16 cellular contexts compared by ENCODE assay signal in genomic region chr1:183212870-183213269, GRCh38. TPM values are rescaled to one million over a fixed set of nuclear protein-coding genes. Genes with fewer than 3 reads are reported as not detected.
DNase-seq lines count a peak whose midpoint lies in the region; ATAC-seq and TF ChIP-seq lines count a peak whose summit lies in the region.
"Had no signal": no experiment of that assay in that cellular context is flagged by ENCODE, and none has a peak within 500 bp of the region (broad histone marks: within the 10 kb centered on the region; RNA-seq: fewer than 3 reads in every experiment).

No MANE protein-coding gene starts in this region.

- POLR2A ChIA-PET in MCF 10A (lab: Yijun Ruan, JAX): interaction anchor here (1.1 to 12.6 kb wide), 3 partner anchors 8 to 188 kb away, joined by 3 to 151 read pairs (median 18); partner anchors contain the start of gene LAMC2

- H3K36me3 Mint-ChIP-seq in MCF 10A (ENCODE audit: insufficient read depth, unreplicated experiment): peaks cover 63% of the 10 kb centered on the region
- H3K36me3 Mint-ChIP-seq: CD14-positive monocyte; CD8-positive, alpha-beta T cell had no signal

- no peaks in the 10 kb centered on the region for H3K9me3 ChIP-seq in breast epithelium
- H3K9me3 ChIP-seq: Caco-2 had no signal

- peak overlapping the region; percentile 68 for H3K27ac Mint-ChIP-seq in MCF 10A (ENCODE audit: low read depth, unreplicated experiment)
- H3K27ac Mint-ChIP-seq: CD14-positive monocyte; CD8-positive, alpha-beta T cell; GM23338 had no signal

- no peak for ATAC-seq in HG03280 (IDR thresholded peaks at IDR 0.05; ENCODE audit: unreplicated experiment)
- ATAC-seq: CD8-positive, alpha-beta T cell; GM23338 had no signal

- no TSS peak for BruUV-seq in MCF 10A (replicated peaks; lab: Mats Ljungman, UMichigan)

- H3K36me3 ChIP-seq in breast epithelium: no peaks in the 10 kb centered on the region

- H3K4me1 Mint-ChIP-seq in MCF 10A (ENCODE audit: insufficient read depth, unreplicated experiment): peaks cover 39% of the 10 kb centered on the region

- peaks cover 0 to 6% of the 10 kb centered on the region in 2 donors for H3K4me1 ChIP-seq in breast epithelium
- H3K4me1 ChIP-seq: Caco-2 had no signal

- DNase-seq in DMS 273 (lab: John Stamatoyannopoulos, UW; ENCODE audit: unreplicated experiment) (peak; percentile 26), DMS 273 treated with DMSO at 0.1 percent for 48 hours (lab: John Stamatoyannopoulos, UW) (no peak), MCF 10A (ENCODE audit: unreplicated experiment) (peak; percentile 43), breast epithelium (ENCODE audit: low spot score in 2 of 2) (no peak), epithelial cell of esophagus (ENCODE audit: low read depth) (peak; percentile 75), COLO829 (ENCODE audit: low spot score) (no peak), head of caudate nucleus (no peak)
- DNase-seq: Caco-2; CD8-positive, alpha-beta T cell; DMS79 treated with DMSO at 0.1 percent for 48 hours; EL; H9 had no signal

- H3K27me3 Mint-ChIP-seq in MCF 10A (ENCODE audit: insufficient read depth, unreplicated experiment): no peaks in the 10 kb centered on the region

- H3K4me3 Mint-ChIP-seq in MCF 10A (ENCODE audit: unreplicated experiment): peak overlapping the region; percentile 6
- H3K4me3 Mint-ChIP-seq: CD8-positive, alpha-beta T cell; GM23338; H9 had no signal

- intact Hi-C loops in MCF 10A (cut with micrococcal nuclease): no loop called here
- intact Hi-C loops in breast epithelium (cut with DNase I; ENCODE audit: low total_unique reads): no loop called here
- intact Hi-C loops in head of caudate nucleus (cut with DNase I): no loop called here

- H3K4me3 ChIP-seq in breast epithelium (no peak overlapping the region), epithelial cell of esophagus (ENCODE audit: low read length) (no peak overlapping the region)
- H3K4me3 ChIP-seq: GM23338 had no signal

- TF ChIP-seq CTCF in MCF 10A (IDR thresholded peaks at IDR 0.05; ENCODE audit: unreplicated experiment) (no peak), breast epithelium (IDR thresholded peaks at IDR 0.05) (no peak), epithelial cell of esophagus (IDR thresholded peaks at IDR 0.05; ENCODE audit: insufficient read depth, low read depth, low read length, missing control alignments) (no peak)

- CTCF ChIA-PET in MCF 10A (lab: Yijun Ruan, JAX): interaction anchor here (0.5 to 1.9 kb wide), 6 partner anchors 12 to 250 kb away, joined by 3 to 6 read pairs (median 5); no protein-coding TSS in a partner anchor

- no peak for TF ChIP-seq POLR2A in breast epithelium (IDR thresholded peaks at IDR 0.05)

- H3K27me3 ChIP-seq in breast epithelium: no peaks in the 10 kb centered on the region

- no peaks in the 10 kb centered on the region for H3K9me3 Mint-ChIP-seq in MCF 10A (ENCODE audit: unreplicated experiment)
- H3K9me3 Mint-ChIP-seq: CD14-positive monocyte; CD8-positive, alpha-beta T cell; GM23338; H9 had no signal

- no peak overlapping the region for H3K27ac ChIP-seq in breast epithelium
- H3K27ac ChIP-seq: 22Rv1 had no signal

RNA-seq across cellular contexts. Expression of gene LAMC2, which starts 26.8 kb away (rescaled TPM):
- total RNA-seq in MCF 10A (2022) (751 and 884 TPM in 2 replicates), breast epithelium (10 to 100 TPM in 2 of 3 donors, 1 to 10 TPM in 1; 3.0 to 20.3 (median 16.4) TPM)
- total RNA-seq: CD8-positive, alpha-beta T cell had no signal

Comparison
In these comparisons a context has a peak if more than half of its experiments do, and no peak if none do; other contexts are left out.
1. DNase-seq: peak in DMS 273 (single experiment), MCF 10A (single experiment) and epithelial cell of esophagus (single experiment); none in DMS 273 treated with DMSO at 0.1 percent for 48 hours (single experiment), breast epithelium (0 of 2), COLO829 (single experiment) and head of caudate nucleus (0 of 42).
2. RNA of gene LAMC2, which starts 26.8 kb away (total RNA-seq): 751 to 884 TPM in MCF 10A; 3.0 to 20.3 TPM in breast epithelium; every median in the first group is over 10 times any median in the second.